In genomic region chr6:132414761-132415160, GRCh38 we compare ENCODE assay signal across 18 cellular contexts. TPM values are rescaled to one million over a fixed set of nuclear protein-coding genes. Genes with fewer than 3 reads are reported as not detected.
"Had no signal": no experiment of that assay in that cellular context is flagged by ENCODE, and none has a peak within 500 bp of the region (broad histone marks: within the 10 kb centered on the region; RNA-seq: fewer than 3 reads in every experiment).

No MANE protein-coding gene starts in this region.

- H3K27ac Mint-ChIP-seq: activated CD8-positive, alpha-beta memory T cell treated with anti-CD3 and anti-CD28 coated beads, Interleukin-2, amount 10 ng/mL, durations not matched to agents 7 days and 5 days; activated naive CD8-positive, alpha-beta T cell treated with anti-CD3 and anti-CD28 coated beads for 36 hours; activated T-cell treated with anti-CD3 and anti-CD28 coated beads, Interleukin-2, amount 50 U/mL, for 24 hours; neural progenitor cell; T-helper 2 cell treated with Interferon-gamma antibody and Interleukin-4, amounts not matched to agents 5 μg/mL and 100 μg/mL, for 36 hours had no signal

- H3K9me3 ChIP-seq: pancreas had no signal

- H3K9me3 Mint-ChIP-seq: activated T-cell treated with anti-CD3 and anti-CD28 coated beads, Interleukin-2, amount 50 U/mL, for 24 hours; T-helper 2 cell treated with Interferon-gamma antibody and Interleukin-4, amounts not matched to agents 5 μg/mL and 100 μg/mL, for 36 hours had no signal

- H3K4me3 ChIP-seq: breast epithelium, left lung, neural progenitor cell, pancreas, skin epidermis, stomach had no signal

- H3K27me3 ChIP-seq: breast epithelium, left lung, neural progenitor cell, pancreas, stomach had no signal

- H3K4me1 Mint-ChIP-seq: activated CD8-positive, alpha-beta memory T cell treated with anti-CD3 and anti-CD28 coated beads, Interleukin-2, amount 10 ng/mL, durations not matched to agents 7 days and 5 days; activated naive CD8-positive, alpha-beta T cell treated with anti-CD3 and anti-CD28 coated beads for 36 hours had no signal

- H3K4me1 ChIP-seq: breast epithelium, foreskin keratinocyte, left lung, neural progenitor cell, pancreas, stomach had no signal

- H3K36me3 ChIP-seq: breast epithelium, left lung, neural progenitor cell, pancreas, stomach had no signal

- H3K36me3 Mint-ChIP-seq: activated CD8-positive, alpha-beta memory T cell treated with anti-CD3 and anti-CD28 coated beads, Interleukin-2, amount 10 ng/mL, durations not matched to agents 7 days and 5 days; activated naive CD8-positive, alpha-beta T cell treated with anti-CD3 and anti-CD28 coated beads for 36 hours; neural progenitor cell had no signal

- DNase-seq: activated CD4-positive, alpha-beta T cell treated with anti-CD3 and anti-CD28 coated beads, Interleukin-2, amount 50 U/mL, for 48 hours; activated CD4-positive, CD25-positive, alpha-beta regulatory T cell treated with anti-CD3 and anti-CD28 coated beads, Interleukin-2, amount 50 U/mL, for 72 hours; activated CD8-positive, alpha-beta memory T cell treated with anti-CD3 and anti-CD28 coated beads, Interleukin-2, amount 10 ng/mL, durations not matched to agents 7 days and 5 days; activated gamma-delta T cell treated with Interleukin-2 at 50 U/mL for 16 hours; activated naive CD8-positive, alpha-beta T cell treated with anti-CD3 and anti-CD28 coated beads for 36 hours; activated T-cell treated with anti-CD3 and anti-CD28 coated beads, Interleukin-2, amount 50 U/mL, for 24 hours; anterior cingulate cortex; foreskin keratinocyte; head of caudate nucleus; left lung; pancreas; stimulated activated CD4-positive, alpha-beta T cell treated with anti-CD3 and anti-CD28 coated beads, Interleukin-4, amount 100 ng/mL, for 4 hours; stomach had no signal

- H3K27ac ChIP-seq: breast epithelium, foreskin keratinocyte, left lung, neural progenitor cell, pancreas, stomach had no signal

- H3K4me3 Mint-ChIP-seq: activated CD8-positive, alpha-beta memory T cell treated with anti-CD3 and anti-CD28 coated beads, Interleukin-2, amount 10 ng/mL, durations not matched to agents 7 days and 5 days; activated naive CD8-positive, alpha-beta T cell treated with anti-CD3 and anti-CD28 coated beads for 36 hours; activated T-cell treated with anti-CD3 and anti-CD28 coated beads, Interleukin-2, amount 50 U/mL, for 24 hours; neural progenitor cell; T-helper 2 cell treated with Interferon-gamma antibody and Interleukin-4, amounts not matched to agents 5 μg/mL and 100 μg/mL, for 36 hours had no signal

- ATAC-seq: activated CD8-positive, alpha-beta memory T cell treated with anti-CD3 and anti-CD28 coated beads, Interleukin-2, amount 10 ng/mL, durations not matched to agents 7 days and 5 days; esophagus mucosa; foreskin keratinocyte; left lung; pancreas had no signal

RNA-seq across cellular contexts. Expression of gene MOXD1, which starts 13.5 kb away (rescaled TPM):
- total RNA-seq: activated naive CD8-positive, alpha-beta T cell treated with anti-CD3 and anti-CD28 coated beads for 36 hours had no signal
